In genomic region chr5:132086277-132086794, GRCh38 we compare ENCODE assay signal across 9 cellular contexts. TPM values are rescaled to one million over a fixed set of nuclear protein-coding genes. Genes with fewer than 3 reads are reported as not detected.
DNase-seq lines count a peak whose midpoint lies in the region; TF ChIP-seq lines count a peak whose summit lies in the region.
"Had no signal": no experiment of that assay in that cellular context is flagged by ENCODE, and none has a peak within 500 bp of the region (broad histone marks: within the 10 kb centered on the region; RNA-seq: fewer than 3 reads in every experiment).

No MANE protein-coding gene starts in this region.

- POLR2A ChIA-PET in activated CD4-positive, alpha-beta memory T cell treated with anti-CD3 and anti-CD28 coated beads, Interleukin-2, amount 10 ng/mL, durations not matched to agents 7 days and 5 days (lab: Charles Lee) = interaction anchor here (1.1 to 2.6 kb wide), 2 partner anchors 12 to 16 kb away, joined by 6 to 9 read pairs; no protein-coding TSS in a partner anchor

- H3K4me3 Mint-ChIP-seq in activated CD4-positive, alpha-beta memory T cell treated with anti-CD3 and anti-CD28 coated beads, Interleukin-2, amount 10 ng/mL, durations not matched to agents 7 days and 5 days = no peak overlapping the region
- no peak overlapping the region for H3K4me3 Mint-ChIP-seq in activated naive CD4-positive, alpha-beta T cell treated with anti-CD3 and anti-CD28 coated beads for 36 hours

- H3K4me3 ChIP-seq in AG10803 (ENCODE audit: low read length) (no peak overlapping the region), brain microvascular endothelial cell (ENCODE audit: low read depth, low read length) (no peak overlapping the region)

- no peaks in the 10 kb centered on the region for H3K27me3 ChIP-seq in brain microvascular endothelial cell (replicated peaks)

- no peaks in the 10 kb centered on the region for H3K36me3 ChIP-seq in brain microvascular endothelial cell (replicated peaks)

- intact Hi-C loops in activated naive CD4-positive, alpha-beta T cell treated with anti-CD3 and anti-CD28 coated beads for 36 hours (cut with micrococcal nuclease) = no loop called here

- H3K36me3 Mint-ChIP-seq in activated CD4-positive, alpha-beta memory T cell treated with anti-CD3 and anti-CD28 coated beads, Interleukin-2, amount 10 ng/mL, durations not matched to agents 7 days and 5 days (ENCODE audit: low read depth) = peaks cover 3% of the 10 kb centered on the region
- no peaks in the 10 kb centered on the region for H3K36me3 Mint-ChIP-seq in activated naive CD4-positive, alpha-beta T cell treated with anti-CD3 and anti-CD28 coated beads for 36 hours (ENCODE audit: low read depth)

- H3K4me1 Mint-ChIP-seq in activated CD4-positive, alpha-beta memory T cell treated with anti-CD3 and anti-CD28 coated beads, Interleukin-2, amount 10 ng/mL, durations not matched to agents 7 days and 5 days = peaks cover 58% of the 10 kb centered on the region
- peaks cover 15% of the 10 kb centered on the region for H3K4me1 Mint-ChIP-seq in activated naive CD4-positive, alpha-beta T cell treated with anti-CD3 and anti-CD28 coated beads for 36 hours (ENCODE audit: low read depth)

- CTCF ChIA-PET in activated CD4-positive, alpha-beta memory T cell treated with anti-CD3 and anti-CD28 coated beads, Interleukin-2, amount 10 ng/mL, durations not matched to agents 7 days and 5 days (lab: Charles Lee) = interaction anchor here (0.9 to 1.9 kb wide), 2 partner anchors 13 to 24 kb away, joined by 3 to 4 read pairs; no protein-coding TSS in a partner anchor
- CTCF ChIA-PET in activated naive CD4-positive, alpha-beta T cell treated with anti-CD3 and anti-CD28 coated beads for 36 hours (lab: Charles Lee) = no interaction called here

- H3K9me3 Mint-ChIP-seq in activated CD4-positive, alpha-beta memory T cell treated with anti-CD3 and anti-CD28 coated beads, Interleukin-2, amount 10 ng/mL, durations not matched to agents 7 days and 5 days = no peaks in the 10 kb centered on the region
- no peaks in the 10 kb centered on the region for H3K9me3 Mint-ChIP-seq in activated naive CD4-positive, alpha-beta T cell treated with anti-CD3 and anti-CD28 coated beads for 36 hours

- no peak for TF ChIP-seq CTCF in AG10803 (conservative IDR thresholded peaks at IDR 0.05; ENCODE audit: low read length)
- TF ChIP-seq CTCF in brain microvascular endothelial cell (IDR thresholded peaks at IDR 0.05; ENCODE audit: low read depth, low read length, missing control alignments) = no peak
- no peak for TF ChIP-seq CTCF in GM10266 (IDR thresholded peaks at IDR 0.05; ENCODE audit: control insufficient read depth, insufficient read depth, low read depth, missing control alignments)

- in situ Hi-C loops in brain microvascular endothelial cell (cut with HindIII; ENCODE audit: low pct_ligation_motif_present, low sequenced_read_pairs) = no loop called here

- H3K27ac ChIP-seq in brain microvascular endothelial cell = peak overlapping the region; percentile 41
- H3K27ac ChIP-seq: parathyroid adenoma had no signal

- DNase-seq in AG10803 (ENCODE audit: low read depth) (peak; percentile 88), M059J (ENCODE audit: low read depth) (peak; percentile 99), brain microvascular endothelial cell (peak; percentile 92), left kidney (ENCODE audit: low read depth, low spot score) (peak; percentile 38), GM10266 (ENCODE audit: extremely low spot score) (no peak), HUDEP-2 (lab: John Stamatoyannopoulos, UW; ENCODE audit: unreplicated experiment in 76 of 76) (no peak)
- DNase-seq in activated CD4-positive, alpha-beta memory T cell treated with anti-CD3 and anti-CD28 coated beads, Interleukin-2, amount 10 ng/mL, durations not matched to agents 7 days and 5 days = no peak
- no peak for DNase-seq in activated naive CD4-positive, alpha-beta T cell treated with anti-CD3 and anti-CD28 coated beads for 36 hours

- no peak overlapping the region for H3K27ac Mint-ChIP-seq in activated CD4-positive, alpha-beta memory T cell treated with anti-CD3 and anti-CD28 coated beads, Interleukin-2, amount 10 ng/mL, durations not matched to agents 7 days and 5 days
- no peak overlapping the region for H3K27ac Mint-ChIP-seq in activated naive CD4-positive, alpha-beta T cell treated with anti-CD3 and anti-CD28 coated beads for 36 hours

- H3K27me3 Mint-ChIP-seq in activated CD4-positive, alpha-beta memory T cell treated with anti-CD3 and anti-CD28 coated beads, Interleukin-2, amount 10 ng/mL, durations not matched to agents 7 days and 5 days = no peaks in the 10 kb centered on the region
- H3K27me3 Mint-ChIP-seq in activated naive CD4-positive, alpha-beta T cell treated with anti-CD3 and anti-CD28 coated beads for 36 hours (ENCODE audit: low read depth) = no peaks in the 10 kb centered on the region

RNA-seq across cellular contexts. Expression of gene CSF2, which starts 12.7 kb away (rescaled TPM):
- 6.3 and 16.8 TPM in 2 replicates for total RNA-seq in M059J (2014; rRNA removed; shearing (Covaris generic))
- total RNA-seq in activated CD4-positive, alpha-beta memory T cell treated with anti-CD3 and anti-CD28 coated beads, Interleukin-2, amount 10 ng/mL, durations not matched to agents 7 days and 5 days = 10 to 100 TPM; 30.8 to 32.7 TPM
- total RNA-seq in activated naive CD4-positive, alpha-beta T cell treated with anti-CD3 and anti-CD28 coated beads for 36 hours = under 1 TPM in 1 of 2 experiments, not detected in 1; 0.30 TPM

RNA-seq across cellular contexts. Expression of gene IL3, which starts 25.9 kb away (rescaled TPM):
- total RNA-seq in M059J (2014; rRNA removed; shearing (Covaris generic)) = not detected in 2 replicates
- 1 to 10 TPM; 1.4 to 1.6 TPM for total RNA-seq in activated CD4-positive, alpha-beta memory T cell treated with anti-CD3 and anti-CD28 coated beads, Interleukin-2, amount 10 ng/mL, durations not matched to agents 7 days and 5 days
- total RNA-seq in activated naive CD4-positive, alpha-beta T cell treated with anti-CD3 and anti-CD28 coated beads for 36 hours = not detected

Comparison
In these comparisons a context has a peak if more than half of its experiments do, and no peak if none do; other contexts are left out.
1. DNase-seq: peak in AG10803 (single experiment), M059J (single experiment), brain microvascular endothelial cell (single experiment) and left kidney (single experiment); none in GM10266 (single experiment), HUDEP-2 (0 of 76), activated CD4-positive, alpha-beta memory T cell treated with anti-CD3 and anti-CD28 coated beads, Interleukin-2, amount 10 ng/mL, durations not matched to agents 7 days and 5 days (single experiment) and activated naive CD4-positive, alpha-beta T cell treated with anti-CD3 and anti-CD28 coated beads for 36 hours (single experiment).